ENCODE assay signal across 30 cellular contexts in the genomic region with DNA sequence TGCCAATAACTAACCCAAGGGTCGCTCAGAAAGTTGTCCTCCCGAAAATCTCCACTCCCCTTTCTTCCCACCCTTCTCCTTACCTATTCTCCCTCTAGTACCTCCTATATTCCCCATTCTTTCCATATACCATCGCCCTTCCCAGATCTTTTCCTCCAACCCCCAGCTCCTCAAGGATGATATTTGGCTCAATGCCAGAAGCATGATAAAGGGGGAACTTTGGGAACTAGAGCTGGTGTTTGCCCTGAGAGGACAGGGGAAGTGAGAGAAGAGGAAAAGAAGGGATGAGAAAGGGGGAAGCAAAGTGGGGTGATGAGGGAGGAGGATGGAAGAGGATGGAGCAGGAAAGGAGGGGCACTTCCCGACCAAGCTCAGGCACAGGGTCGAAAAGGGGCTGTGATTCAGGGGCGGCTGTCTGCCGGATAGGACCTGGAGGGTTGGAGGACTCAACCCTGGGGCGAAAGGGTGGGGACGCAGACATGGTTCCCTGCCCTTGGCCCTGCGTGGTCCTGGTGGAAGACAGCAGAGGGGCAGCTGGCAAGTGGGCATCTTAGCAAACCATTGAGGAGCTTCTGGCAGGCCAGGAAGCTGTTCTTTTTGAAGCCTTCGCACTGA. TPM values are rescaled to one million over a fixed set of nuclear protein-coding genes. Genes with fewer than 3 reads are reported as not detected.
"Had no signal": no experiment of that assay in that cellular context is flagged by ENCODE, and none has a peak within 500 bp of the region (broad histone marks: within the 10 kb centered on the region; RNA-seq: fewer than 3 reads in every experiment).

No MANE protein-coding gene starts in this region.

- H2AFZ ChIP-seq: parathyroid adenoma had no signal

- H3K4me3 ChIP-seq: colonic mucosa, esophagus squamous epithelium, heart right ventricle, left ventricle myocardium inferior, lower lobe of right lung, smooth muscle cell, testis, tibial artery had no signal

- H3K36me3 ChIP-seq: colonic mucosa, esophagus squamous epithelium, heart right ventricle, left ventricle myocardium inferior, lower lobe of right lung, tibial artery had no signal

- H3K9me3 ChIP-seq: colonic mucosa, esophagus squamous epithelium, heart right ventricle, left ventricle myocardium inferior, lower lobe of right lung, testis, tibial artery had no signal

- H3K4me2 ChIP-seq: smooth muscle cell had no signal

- H3K4me1 ChIP-seq: colonic mucosa, esophagus squamous epithelium, lower lobe of right lung, parathyroid adenoma, testis, tibial artery had no signal

- H3K27me3 ChIP-seq: colonic mucosa, esophagus squamous epithelium, heart right ventricle, testis, tibial artery had no signal

- DNase-seq: colonic mucosa; effector memory CD4-positive, alpha-beta T cell; esophagus squamous epithelium; foreskin melanocyte; glutamatergic neuron; heart right ventricle; hippocampal formation; kidney glomerular epithelial cell; left colon; left ventricle myocardium inferior; lower lobe of right lung; stimulated activated CD4-positive, alpha-beta T cell treated with anti-CD3 and anti-CD28 coated beads, Interleukin-2, amount 100 ng/mL, for 24 hours; stimulated activated CD4-positive, alpha-beta T cell treated with anti-CD3 and anti-CD28 coated beads, Interleukin-4, amount 100 ng/mL, for 4 hours; stimulated activated naive CD8-positive, alpha-beta T cell treated with anti-CD3 and anti-CD28 coated beads, Interleukin-15, Interleukin-2, amounts not matched to agents 100 U/mL and 50 U/mL, for 24 hours; substantia nigra; testis; tibial artery had no signal

- H3K27ac ChIP-seq: colonic mucosa, esophagus squamous epithelium, heart right ventricle, left ventricle myocardium inferior, lower lobe of right lung, parathyroid adenoma, testis, tibial artery had no signal

- H3K9ac ChIP-seq: parathyroid adenoma had no signal

- FAIRE-seq: endothelial cell of umbilical vein, islet of Langerhans had no signal

RNA-seq across cellular contexts. Expression of a gene that starts 1.8 kb away (rescaled TPM):
- total RNA-seq: epithelial cell of proximal tubule; esophagus squamous epithelium; left ventricle myocardium inferior; mesenteric fat pad; natural killer cell treated with Interleukin-12 subunit alpha and Interleukin-12 subunit beta and Interleukin-15 and Interleukin-18, amount 100 ng/mL, for 72 hours; sciatic nerve; smooth muscle cell had no signal
- polyA plus RNA-seq: endothelial cell of umbilical vein had no signal

RNA-seq across cellular contexts. Expression of a gene that starts 59.3 kb away (rescaled TPM):
- total RNA-seq: chondrocyte; endothelial cell of umbilical vein; epithelial cell of proximal tubule; esophagus squamous epithelium; mesenteric fat pad; mononuclear cell; natural killer cell treated with Interleukin-12 subunit alpha and Interleukin-12 subunit beta and Interleukin-15 and Interleukin-18, amount 100 ng/mL, for 72 hours; neural crest cell; osteoblast; sciatic nerve; smooth muscle cell; testis; urinary bladder had no signal
- polyA plus RNA-seq: endothelial cell of umbilical vein, smooth muscle cell, urinary bladder had no signal
